20 cellular contexts compared by ENCODE assay signal in the genomic region with DNA sequence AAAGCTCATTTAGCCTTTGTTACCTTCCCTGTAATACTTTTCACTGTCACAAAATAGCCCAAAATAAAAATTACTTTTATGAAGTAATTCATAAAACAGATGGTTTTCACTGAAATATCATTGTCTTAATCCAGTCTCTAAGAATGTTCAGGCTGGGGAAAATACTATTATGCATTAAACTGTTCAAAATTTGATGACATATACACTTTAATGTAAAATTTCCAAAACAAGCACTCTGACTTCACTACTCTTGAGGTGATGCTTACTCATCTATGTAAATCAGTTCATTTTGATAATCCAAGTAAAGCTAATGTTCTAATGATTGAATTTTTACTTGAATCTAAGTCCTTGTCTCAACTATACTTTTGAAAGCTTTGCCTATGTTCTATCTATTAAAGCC.
"Had no signal": no experiment of that assay in that cellular context is flagged by ENCODE, and none has a peak within 500 bp of the region (broad histone marks: within the 10 kb centered on the region; RNA-seq: fewer than 3 reads in every experiment).

No MANE protein-coding gene starts in this region.

- DNase-seq: KBM-7, MV-4-11, NCI-H1048, NCI-H1105, NCI-H1417 treated with DMSO at 0.1 percent for 48 hours, NCI-H146, NCI-H1694 treated with DMSO at 0.1 percent for 48 hours, NCI-H1930, NCI-H2081, NCI-H2107, NCI-H226, NCI-H446, NCI-H510A, NCI-H524 treated with DMSO at 0.1 percent for 48 hours, NCI-H69, NCI-H774, SHP77 treated with DMSO at 0.1 percent for 48 hours, SJCRH30 had no signal

- H3K4me3 ChIP-seq: SJCRH30 had no signal

- H3K4me3 Mint-ChIP-seq: IgD-negative memory B cell had no signal

- H3K27ac ChIP-seq: RWPE1, SJCRH30 had no signal

- H3K9me3 Mint-ChIP-seq: IgD-negative memory B cell had no signal

- H3K27ac Mint-ChIP-seq: IgD-negative memory B cell had no signal

- H3K9me3 ChIP-seq: SJCRH30 had no signal

- H3K27me3 Mint-ChIP-seq: IgD-negative memory B cell had no signal

- H3K27me3 ChIP-seq: SJCRH30 had no signal
